ENCODE assay signal across 14 cellular contexts in the genomic region with DNA sequence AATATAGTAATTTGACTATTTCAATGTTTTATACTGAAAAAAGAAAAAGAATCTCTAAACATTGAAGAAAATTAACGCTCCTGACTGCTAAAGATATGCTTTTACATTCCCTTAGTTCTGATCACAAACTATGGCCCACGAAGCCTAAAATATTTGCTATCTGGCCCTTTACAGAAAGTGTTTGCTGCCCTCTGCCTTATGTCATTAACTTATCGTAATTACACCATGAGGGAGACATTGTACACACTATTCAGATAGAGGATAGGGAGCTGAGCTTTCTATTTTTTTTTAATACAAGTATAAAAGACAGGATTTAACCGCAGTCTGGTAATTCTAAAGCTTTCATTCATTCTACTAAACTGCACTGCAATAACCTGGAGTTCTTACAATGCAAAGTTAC.
A peak's percentile ranks its signal among the peaks of the same experiment; 100 is the strongest.
DNase-seq lines count a peak whose midpoint lies in the region; ATAC-seq and TF ChIP-seq lines count a peak whose summit lies in the region.
"Had no signal": no experiment of that assay in that cellular context is flagged by ENCODE, and none has a peak within 500 bp of the region (broad histone marks: within the 10 kb centered on the region; RNA-seq: fewer than 3 reads in every experiment).

No MANE protein-coding gene starts in this region.

- peak; percentile 77 for ATAC-seq in left lobe of liver

- POLR2A ChIA-PET in RWPE1 (lab: Yijun Ruan, JAX; ENCODE audit: low non-redundant PET): no interaction called here

- TF ChIP-seq CTCF in GM20000 (IDR thresholded peaks at IDR 0.05; ENCODE audit: extremely low read depth, missing control alignments) (peak; percentile 6), VCaP (conservative IDR thresholded peaks at IDR 0.05) (peak; percentile 28), RWPE1 (conservative IDR thresholded peaks at IDR 0.05; ENCODE audit: low read depth) (no peak)

- CTCF ChIA-PET in RWPE1 (lab: Yijun Ruan, JAX): interaction anchor here (0.6 kb wide), 1 partner anchor 154 kb away, joined by 4 read pairs; no protein-coding TSS in a partner anchor

- peak; percentile 12 for DNase-seq in NCI-H748 (lab: John Stamatoyannopoulos, UW; ENCODE audit: unreplicated experiment)
- no peak for DNase-seq in NCI-H748 treated with DMSO at 0.1 percent for 48 hours (lab: John Stamatoyannopoulos, UW)
- DNase-seq in GM20000 (ENCODE audit: low spot score): no peak
- no peak for DNase-seq in left lobe of liver (ENCODE audit: low spot score)
- DNase-seq in iPS-NIHi7 (ENCODE audit: extremely low spot score): no peak
- no peak for DNase-seq in RWPE1 (ENCODE audit: low spot score)
- no peak for DNase-seq in T-helper 9 cell
- DNase-seq: 8988T, AML-193, DMS79, GOT3, H9 had no signal

- H3K27ac ChIP-seq in VCaP (no peak overlapping the region), RWPE1 (no peak overlapping the region)
- H3K27ac ChIP-seq: BLaER1 had no signal
